In genomic region chr17:17077861-17078732, GRCh38 we compare ENCODE assay signal across 15 cellular contexts. TPM values are rescaled to one million over a fixed set of nuclear protein-coding genes. Genes with fewer than 3 reads are reported as not detected.
DNase-seq lines count a peak whose midpoint lies in the region; ATAC-seq and TF ChIP-seq lines count a peak whose summit lies in the region.
"Had no signal": no experiment of that assay in that cellular context is flagged by ENCODE, and none has a peak within 500 bp of the region (broad histone marks: within the 10 kb centered on the region; RNA-seq: fewer than 3 reads in every experiment).

No MANE protein-coding gene starts in this region.

- DNase-seq in activated CD8-positive, alpha-beta memory T cell treated with anti-CD3 and anti-CD28 coated beads, Interleukin-2, amount 10 ng/mL, durations not matched to agents 7 days and 5 days: no peak
- DNase-seq in activated CD8-positive, alpha-beta memory T cell treated with anti-CD3 and anti-CD28 coated beads, Interleukin-2, amount 50 U/mL, for 4 hours: no peak
- DNase-seq in mesothelial cell of epicardium (ENCODE audit: low spot score in 2 of 2, unreplicated experiment in 2 of 2) (no peak), transverse colon (peak; percentile 75), immature natural killer cell (no peak), NCI-H1417 (lab: John Stamatoyannopoulos, UW) (no peak)
- DNase-seq: activated CD4-positive, alpha-beta T cell treated with anti-CD3 and anti-CD28 coated beads, Interleukin-2, amount 10 ng/mL, durations not matched to agents 7 days and 5 days; central memory CD4-positive, alpha-beta T cell; MG63 had no signal

- H3K9me3 ChIP-seq in duodenal mucosa (ENCODE audit: control insufficient read depth in 1 of 2, low read length in 2 of 2): no peaks in the 10 kb centered on the region
- H3K9me3 ChIP-seq in transverse colon: no peaks in the 10 kb centered on the region
- H3K9me3 ChIP-seq: esophagus muscularis mucosa, MG63 had no signal

- intact Hi-C loops in transverse colon (cut with DNase I; ENCODE audit: low total_unique reads): no loop called here

- H3K4me3 Mint-ChIP-seq in activated CD8-positive, alpha-beta memory T cell treated with anti-CD3 and anti-CD28 coated beads, Interleukin-2, amount 10 ng/mL, durations not matched to agents 7 days and 5 days: no peak overlapping the region
- H3K4me3 Mint-ChIP-seq in mesothelial cell of epicardium: no peak overlapping the region
- no peak overlapping the region for H3K4me3 Mint-ChIP-seq in immature natural killer cell
- H3K4me3 Mint-ChIP-seq: activated CD4-positive, alpha-beta T cell treated with anti-CD3 and anti-CD28 coated beads, Interleukin-2, amount 10 ng/mL, durations not matched to agents 7 days and 5 days; CD8-positive, alpha-beta memory T cell; naive thymus-derived CD8-positive, alpha-beta T cell; T-helper 2 cell treated with Interferon-gamma antibody and Interleukin-4, amounts not matched to agents 5 μg/mL and 100 μg/mL, for 36 hours had no signal

- TF ChIP-seq POLR2A in transverse colon (IDR thresholded peaks at IDR 0.05): no peak

- no peak overlapping the region for H3K9ac ChIP-seq in duodenal mucosa (ENCODE audit: low read depth in 1 of 2, low read length in 2 of 2)

- peak overlapping the region; percentile 34 for H3K27ac ChIP-seq in duodenal mucosa (ENCODE audit: low read depth, low read length)
- H3K27ac ChIP-seq in transverse colon: peak overlapping the region; percentile 54 to 59 (median 56)
- H3K27ac ChIP-seq: esophagus muscularis mucosa had no signal

- H3K4me3 ChIP-seq in duodenal mucosa (ENCODE audit: low read depth in 1 of 2, low read length in 2 of 2) (peak overlapping the region in 1 of 2 donors; percentile 26), transverse colon (no peak overlapping the region)
- H3K4me3 ChIP-seq: esophagus muscularis mucosa, MG63 had no signal

- peak overlapping the region; percentile 39 for H3K27ac Mint-ChIP-seq in activated CD8-positive, alpha-beta memory T cell treated with anti-CD3 and anti-CD28 coated beads, Interleukin-2, amount 10 ng/mL, durations not matched to agents 7 days and 5 days
- H3K27ac Mint-ChIP-seq in mesothelial cell of epicardium (peak overlapping the region; percentile 90), immature natural killer cell (no peak overlapping the region)
- H3K27ac Mint-ChIP-seq: activated CD4-positive, alpha-beta T cell treated with anti-CD3 and anti-CD28 coated beads, Interleukin-2, amount 10 ng/mL, durations not matched to agents 7 days and 5 days; naive thymus-derived CD8-positive, alpha-beta T cell; T-helper 2 cell treated with Interferon-gamma antibody and Interleukin-4, amounts not matched to agents 5 μg/mL and 100 μg/mL, for 36 hours had no signal

- no peak for ATAC-seq in activated CD8-positive, alpha-beta memory T cell treated with anti-CD3 and anti-CD28 coated beads, Interleukin-2, amount 10 ng/mL, durations not matched to agents 7 days and 5 days
- ATAC-seq in HG03565 (IDR thresholded peaks at IDR 0.05; ENCODE audit: unreplicated experiment): no peak
- ATAC-seq: naive thymus-derived CD8-positive, alpha-beta T cell had no signal

- peaks cover 17% of the 10 kb centered on the region for H3K4me1 Mint-ChIP-seq in activated CD8-positive, alpha-beta memory T cell treated with anti-CD3 and anti-CD28 coated beads, Interleukin-2, amount 10 ng/mL, durations not matched to agents 7 days and 5 days
- peaks cover 45% of the 10 kb centered on the region for H3K4me1 Mint-ChIP-seq in mesothelial cell of epicardium
- H3K4me1 Mint-ChIP-seq in immature natural killer cell: peaks cover 38 to 51% of the 10 kb centered on the region in 2 donors

- CTCF ChIA-PET in activated CD8-positive, alpha-beta memory T cell treated with anti-CD3 and anti-CD28 coated beads, Interleukin-2, amount 10 ng/mL, durations not matched to agents 7 days and 5 days (lab: Charles Lee): no interaction called here

- TF ChIP-seq CTCF in mesothelial cell of epicardium (IDR thresholded peaks at IDR 0.05; ENCODE audit: unreplicated experiment) (no peak), transverse colon (IDR thresholded peaks at IDR 0.05) (no peak)

- in situ Hi-C loops in transverse colon (cut with MboI; ENCODE audit: low pct_ligation_motif_present in 1 of 4, low pct_unique_long_range_greater_than_20kb in 1 of 4, low sequenced_read_pairs in 3 of 4): no loop called here

- H3K27me3 Mint-ChIP-seq in activated CD8-positive, alpha-beta memory T cell treated with anti-CD3 and anti-CD28 coated beads, Interleukin-2, amount 10 ng/mL, durations not matched to agents 7 days and 5 days: no peaks in the 10 kb centered on the region
- no peaks in the 10 kb centered on the region for H3K27me3 Mint-ChIP-seq in mesothelial cell of epicardium (ENCODE audit: low read depth)
- H3K27me3 Mint-ChIP-seq in immature natural killer cell (ENCODE audit: low read depth in 3 of 3): peaks cover 0 to 2% (median 0%) of the 10 kb centered on the region in 3 donors
- H3K27me3 Mint-ChIP-seq: activated CD4-positive, alpha-beta T cell treated with anti-CD3 and anti-CD28 coated beads, Interleukin-2, amount 10 ng/mL, durations not matched to agents 7 days and 5 days; CD8-positive, alpha-beta memory T cell; naive thymus-derived CD8-positive, alpha-beta T cell had no signal

- peaks cover 45 to 58% of the 10 kb centered on the region in 2 donors for H3K4me1 ChIP-seq in duodenal mucosa (ENCODE audit: control insufficient read depth in 1 of 2, insufficient read depth in 2 of 2, low read length in 2 of 2)
- peaks cover 44 to 84% (median 57%) of the 10 kb centered on the region in 4 donors for H3K4me1 ChIP-seq in transverse colon

- 40 to 83% methylated on average over 1 to 15 of the region's 15 CpGs for WGBS in transverse colon (ENCODE audit: low coverage in 1 of 2), 2 donors

- H3K36me3 ChIP-seq in duodenal mucosa (ENCODE audit: control insufficient read depth in 1 of 2, insufficient read depth in 2 of 2, low read length in 2 of 2): peaks cover 0 to 30% of the 10 kb centered on the region in 2 donors
- H3K36me3 ChIP-seq in transverse colon: no peaks in the 10 kb centered on the region

- H3K36me3 Mint-ChIP-seq in activated CD8-positive, alpha-beta memory T cell treated with anti-CD3 and anti-CD28 coated beads, Interleukin-2, amount 10 ng/mL, durations not matched to agents 7 days and 5 days: peaks cover 5% of the 10 kb centered on the region
- peaks cover 18% of the 10 kb centered on the region for H3K36me3 Mint-ChIP-seq in mesothelial cell of epicardium
- H3K36me3 Mint-ChIP-seq in immature natural killer cell: peaks cover 0 to 16% (median 4%) of the 10 kb centered on the region in 3 donors

- TF ChIP-seq EP300 in transverse colon (IDR thresholded peaks at IDR 0.05; ENCODE audit: low read depth): no peak

- no peaks in the 10 kb centered on the region for H3K9me3 Mint-ChIP-seq in activated CD8-positive, alpha-beta memory T cell treated with anti-CD3 and anti-CD28 coated beads, Interleukin-2, amount 10 ng/mL, durations not matched to agents 7 days and 5 days (ENCODE audit: low read depth)
- H3K9me3 Mint-ChIP-seq in mesothelial cell of epicardium (no peaks in the 10 kb centered on the region), immature natural killer cell (no peaks in the 10 kb centered on the region)
- H3K9me3 Mint-ChIP-seq: activated CD4-positive, alpha-beta T cell treated with anti-CD3 and anti-CD28 coated beads, Interleukin-2, amount 10 ng/mL, durations not matched to agents 7 days and 5 days; CD8-positive, alpha-beta memory T cell; naive thymus-derived CD8-positive, alpha-beta T cell; T-helper 2 cell treated with Interferon-gamma antibody and Interleukin-4, amounts not matched to agents 5 μg/mL and 100 μg/mL, for 36 hours had no signal

- no peaks in the 10 kb centered on the region for H3K27me3 ChIP-seq in duodenal mucosa (ENCODE audit: control insufficient read depth in 1 of 2, insufficient read depth in 2 of 2, low read length in 2 of 2)
- H3K27me3 ChIP-seq in transverse colon: no peaks in the 10 kb centered on the region
- H3K27me3 ChIP-seq: esophagus muscularis mucosa, MG63 had no signal

RNA-seq across cellular contexts. Expression of gene MPRIP, which starts 35.8 kb away (rescaled TPM):
- 100 to 1,000 TPM; 206 to 209 TPM for total RNA-seq in activated CD8-positive, alpha-beta memory T cell treated with anti-CD3 and anti-CD28 coated beads, Interleukin-2, amount 10 ng/mL, durations not matched to agents 7 days and 5 days
- total RNA-seq in mesothelial cell of epicardium (224 to 228 TPM (median 225 TPM) in 3 replicates), transverse colon (100 to 1,000 TPM; 124 to 368 (median 158) TPM)
- 10 to 100 TPM in 1 of 3 donors, 1 to 10 TPM in 2; 1.2 to 15.1 (median 4.2) TPM for polyA plus RNA-seq in immature natural killer cell

Comparison
In these comparisons a context has a peak if more than half of its experiments do, and no peak if none do; other contexts are left out.
1. H3K27ac Mint-ChIP-seq: peak in activated CD8-positive, alpha-beta memory T cell treated with anti-CD3 and anti-CD28 coated beads, Interleukin-2, amount 10 ng/mL, durations not matched to agents 7 days and 5 days (single experiment) and mesothelial cell of epicardium (single experiment); none in immature natural killer cell (0 of 6).